In the genomic region with DNA sequence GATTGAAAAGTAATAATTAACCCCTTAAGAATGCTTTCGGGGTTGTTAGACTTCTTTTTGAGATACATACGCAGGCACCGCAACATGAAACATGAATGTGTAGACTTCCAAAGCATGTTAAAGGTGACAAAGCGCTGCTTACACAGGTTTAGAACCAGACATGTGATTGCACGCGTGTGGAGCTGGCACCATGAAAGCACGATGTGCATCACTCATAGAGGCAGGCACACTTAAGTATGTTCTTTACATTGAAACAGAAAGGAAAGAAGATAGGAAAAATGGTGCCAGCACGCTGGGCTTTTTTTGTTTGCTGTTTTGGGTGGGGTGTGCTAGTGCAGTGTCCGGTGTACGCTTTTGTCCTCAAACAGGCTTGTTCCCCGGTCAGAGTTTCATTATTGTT, we compare ENCODE assay signal across 8 cellular contexts.
DNase-seq lines count a peak whose midpoint lies in the region; ATAC-seq, FAIRE-seq and TF ChIP-seq lines count a peak whose summit lies in the region.

No MANE protein-coding gene starts in this region.

- H3K36me3 Mint-ChIP-seq in IgD-negative memory B cell (no peaks in the 10 kb centered on the region), brain (no peaks in the 10 kb centered on the region)

- TF ChIP-seq CTCF in AG09309 (IDR thresholded peaks at IDR 0.05; ENCODE audit: control insufficient read depth, insufficient read depth, low read depth, low read length, missing control alignments) = no peak
- no peak for TF ChIP-seq CTCF in brain (conservative IDR thresholded peaks at IDR 0.05)
- TF ChIP-seq CTCF in mucosa of descending colon (IDR thresholded peaks at IDR 0.05) = no peak

- peaks cover 1% of the 10 kb centered on the region for H3K27me3 Mint-ChIP-seq in IgD-negative memory B cell
- peaks cover 69% of the 10 kb centered on the region for H3K27me3 Mint-ChIP-seq in brain
- peaks cover 6% of the 10 kb centered on the region for H3K27me3 Mint-ChIP-seq in stimulated activated naive CD8-positive, alpha-beta T cell treated with anti-CD3 and anti-CD28 coated beads, Interleukin-15, amount 100 ng/mL, for 72 hours

- H3K4me3 ChIP-seq in AG09309 (ENCODE audit: control insufficient read depth, low read depth, low read length) = peak overlapping the region; percentile 35
- H3K4me3 ChIP-seq in mucosa of descending colon = no peak overlapping the region

- no peaks in the 10 kb centered on the region for H3K36me3 ChIP-seq in mucosa of descending colon (ENCODE audit: low read depth)

- no peaks in the 10 kb centered on the region for H3K9me3 ChIP-seq in mucosa of descending colon

- H3K27ac Mint-ChIP-seq in IgD-negative memory B cell (peak overlapping the region in 2 of 3 donors; percentile 30 to 48), brain (peak overlapping the region in 4 of 5 experiments; percentile 40 to 99 (median 84))
- no peak overlapping the region for H3K27ac Mint-ChIP-seq in stimulated activated naive CD8-positive, alpha-beta T cell treated with anti-CD3 and anti-CD28 coated beads, Interleukin-15, amount 100 ng/mL, for 72 hours

- DNase-seq in AG09309 (ENCODE audit: low read depth) = no peak
- DNase-seq in mucosa of descending colon = peak; percentile 40 to 49 (median 42)
- DNase-seq in NCI-H187 (lab: John Stamatoyannopoulos, UW) = no peak
- DNase-seq in GM12891 (ENCODE audit: insufficient read length, low spot score) = no peak
- no peak for DNase-seq in stimulated activated naive CD8-positive, alpha-beta T cell treated with anti-CD3 and anti-CD28 coated beads, Interleukin-15, amount 100 ng/mL, for 72 hours

- no peak for TF ChIP-seq POLR2A in GM12891 (IDR thresholded peaks at IDR 0.05; ENCODE audit: low read depth, low read length)

- H3K4me1 ChIP-seq in mucosa of descending colon (ENCODE audit: low read depth) = peaks cover 38% of the 10 kb centered on the region

- ATAC-seq in mucosa of descending colon (no peak), GM21423 (IDR thresholded peaks at IDR 0.05; ENCODE audit: unreplicated experiment) (no peak)
- ATAC-seq in stimulated activated naive CD8-positive, alpha-beta T cell treated with anti-CD3 and anti-CD28 coated beads, Interleukin-15, amount 100 ng/mL, for 72 hours = no peak

- FAIRE-seq in GM12891 (lab: Jason Lieb, UNC) = no peak

- H3K9me3 Mint-ChIP-seq in IgD-negative memory B cell = no peaks in the 10 kb centered on the region
- H3K9me3 Mint-ChIP-seq in brain = peaks cover 0 to 3% (median 0%) of the 10 kb centered on the region in 5 experiments
- H3K9me3 Mint-ChIP-seq in stimulated activated naive CD8-positive, alpha-beta T cell treated with anti-CD3 and anti-CD28 coated beads, Interleukin-15, amount 100 ng/mL, for 72 hours = no peaks in the 10 kb centered on the region

- H3K4me1 Mint-ChIP-seq in IgD-negative memory B cell (peaks cover 16 to 37% (median 25%) of the 10 kb centered on the region in 3 donors), brain (peaks cover 38% of the 10 kb centered on the region)
- H3K4me1 Mint-ChIP-seq in stimulated activated naive CD8-positive, alpha-beta T cell treated with anti-CD3 and anti-CD28 coated beads, Interleukin-15, amount 100 ng/mL, for 72 hours = peaks cover 36% of the 10 kb centered on the region

- H3K4me3 Mint-ChIP-seq in IgD-negative memory B cell = no peak overlapping the region
- H3K4me3 Mint-ChIP-seq in brain = peak overlapping the region in 3 of 5 experiments; percentile 9 to 88 (median 76)
- no peak overlapping the region for H3K4me3 Mint-ChIP-seq in stimulated activated naive CD8-positive, alpha-beta T cell treated with anti-CD3 and anti-CD28 coated beads, Interleukin-15, amount 100 ng/mL, for 72 hours

- intact Hi-C loops in mucosa of descending colon (cut with DNase I, micrococcal nuclease) = no loop called here

TF ChIP-seq in GM12891, 5 proteins besides CTCF, POLR2A, EP300 and RAD21:
- TF ChIP-seq TAF1 (IDR thresholded peaks at IDR 0.05; ENCODE audit: low read depth, low read length) (no peak), POLR2AphosphoS5 (IDR thresholded peaks at IDR 0.05; ENCODE audit: low read depth, low read length) (no peak), POU2F2 (IDR thresholded peaks at IDR 0.05; ENCODE audit: low read depth, low read length) (no peak), SPI1 (IDR thresholded peaks at IDR 0.05; ENCODE audit: low read depth, low read length) (no peak), PAX5 (IDR thresholded peaks at IDR 0.05; ENCODE audit: insufficient read depth, low read length, severe bottlenecking) (no peak)
TF ChIP-seq in GM12891: peak in this region for 0.

Comparison
In these comparisons a context has a peak if more than half of its experiments do, and no peak if none do; other contexts are left out.
1. DNase-seq: peak in mucosa of descending colon (3 of 3); none in AG09309 (single experiment), NCI-H187 (0 of 2), GM12891 (single experiment) and stimulated activated naive CD8-positive, alpha-beta T cell treated with anti-CD3 and anti-CD28 coated beads, Interleukin-15, amount 100 ng/mL, for 72 hours (0 of 2).
2. H3K27ac Mint-ChIP-seq: peak in IgD-negative memory B cell (2 of 3) and brain (4 of 5); none in stimulated activated naive CD8-positive, alpha-beta T cell treated with anti-CD3 and anti-CD28 coated beads, Interleukin-15, amount 100 ng/mL, for 72 hours (0 of 2).
3. H3K4me3 Mint-ChIP-seq: peak in brain (3 of 5); none in IgD-negative memory B cell (0 of 4) and stimulated activated naive CD8-positive, alpha-beta T cell treated with anti-CD3 and anti-CD28 coated beads, Interleukin-15, amount 100 ng/mL, for 72 hours (0 of 2).